ENCODE assay signal across 14 cellular contexts in the genomic region with DNA sequence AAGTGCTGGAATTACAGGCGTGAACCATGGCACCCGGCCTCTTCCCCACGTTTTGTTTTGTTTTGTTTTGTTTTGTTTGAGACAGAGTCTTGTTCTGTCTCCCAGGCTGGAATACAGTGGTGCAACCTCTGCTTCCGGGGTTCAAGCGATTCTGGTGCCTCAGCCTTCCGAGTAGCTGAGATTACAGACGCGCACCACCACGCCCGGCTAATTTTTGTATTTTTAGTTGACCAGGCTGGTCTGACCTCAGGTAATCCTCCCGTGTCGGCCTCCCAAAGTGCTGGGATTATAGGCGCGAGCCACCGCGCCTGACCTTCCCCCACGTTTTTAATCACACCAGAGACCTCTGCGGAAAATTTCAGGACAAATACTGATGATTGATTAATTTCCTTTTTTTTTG. TPM values are rescaled to one million over a fixed set of nuclear protein-coding genes. Genes with fewer than 3 reads are reported as not detected.
DNase-seq lines count a peak whose midpoint lies in the region; ATAC-seq, FAIRE-seq and TF ChIP-seq lines count a peak whose summit lies in the region.
"Had no signal": no experiment of that assay in that cellular context is flagged by ENCODE, and none has a peak within 500 bp of the region (broad histone marks: within the 10 kb centered on the region; RNA-seq: fewer than 3 reads in every experiment).

No MANE protein-coding gene starts in this region.

- FAIRE-seq in H1 (lab: Jason Lieb, UNC) = no peak
- FAIRE-seq: G401.6 had no signal

- H3K27me3 ChIP-seq in breast epithelium (no peaks in the 10 kb centered on the region), H1 (replicated peaks in 1 of 4; ENCODE audit: control insufficient read depth in 3 of 4, extremely low read depth in 1 of 4, insufficient read depth in 3 of 4, low read length in 3 of 4) (no peaks in the 10 kb centered on the region)
- H3K27me3 ChIP-seq: colonic mucosa, SJCRH30 had no signal

- no peak for TF ChIP-seq POLR2A in breast epithelium (IDR thresholded peaks at IDR 0.05)
- no peak for TF ChIP-seq POLR2A in H1 (IDR thresholded peaks at IDR 0.05; ENCODE audit: control extremely low read depth in 1 of 2, low read depth in 2 of 2, low read length in 2 of 2)

- POLR2A ChIA-PET in MCF 10A (lab: Yijun Ruan, JAX) = interaction anchor here (0.7 to 6.5 kb wide), 8 partner anchors 7 to 800 kb away, joined by 3 to 91 read pairs (median 18); a partner anchor contains a TSS
- POLR2A ChIA-PET in RWPE1 (lab: Yijun Ruan, JAX; ENCODE audit: low non-redundant PET) = no interaction called here
- POLR2A ChIA-PET in H1 (lab: Charles Lee; ENCODE audit: partially characterized antibody) = interaction anchor here (0.6 to 7.3 kb wide), 6 partner anchors 8 to 128 kb away, joined by 3 to 126 read pairs (median 14); no protein-coding TSS in a partner anchor

- intact Hi-C loops in MCF 10A (cut with micrococcal nuclease) = no loop called here
- intact Hi-C loops in breast epithelium (cut with DNase I; ENCODE audit: low total_unique reads) = no loop called here

- H3K56ac ChIP-seq in H1 (replicated peaks; ENCODE audit: insufficient read length, low read depth, low read length) = no peak overlapping the region

- H3K4me1 ChIP-seq in breast epithelium (peaks cover 0 to 3% of the 10 kb centered on the region in 2 donors), H1 (replicated peaks in 1 of 4; ENCODE audit: control insufficient read depth in 3 of 4, insufficient read depth in 4 of 4, low read length in 3 of 4) (peaks cover 0 to 5% (median under 1%) of the 10 kb centered on the region in 4 experiments; a peak in 2 of 7 replicates)
- H3K4me1 ChIP-seq: SJCRH30 had no signal

- H3K23me2 ChIP-seq in H1 (ENCODE audit: low read depth, low read length) = peaks cover 3% of the 10 kb centered on the region

- H3K14ac ChIP-seq in H1 (ENCODE audit: insufficient read length) = no peak overlapping the region

- no peak overlapping the region for H2AK5ac ChIP-seq in H1 (ENCODE audit: low read depth, low read length)

- CTCF ChIA-PET in MCF 10A (lab: Yijun Ruan, JAX) (interaction anchor here (0.7 to 1.4 kb wide), 3 partner anchors 9 to 52 kb away, joined by 4 read pairs; no protein-coding TSS in a partner anchor), RWPE1 (lab: Yijun Ruan, JAX) (no interaction called here), H1 (lab: Charles Lee; ENCODE audit: partially characterized antibody) (no interaction called here)

- no peak overlapping the region for H3K4ac ChIP-seq in H1 (replicated peaks; ENCODE audit: insufficient read length, low read depth, low read length)

- H3K9me3 Mint-ChIP-seq in MCF 10A (ENCODE audit: unreplicated experiment) = no peaks in the 10 kb centered on the region
- H3K9me3 Mint-ChIP-seq in stimulated activated naive CD8-positive, alpha-beta T cell treated with anti-CD3 and anti-CD28 coated beads, Interleukin-15, amount 100 ng/mL, for 72 hours = no peaks in the 10 kb centered on the region
- H3K9me3 Mint-ChIP-seq: activated B cell treated with CpG ODN at 0.5 μM for 24 hours had no signal

- H3K79me2 ChIP-seq in H1 (ENCODE audit: control insufficient read depth in 1 of 2, insufficient read depth in 2 of 2, low read length in 2 of 2) = peaks cover 84 to 93% of the 10 kb centered on the region in 2 experiments

- H3K27ac ChIP-seq in breast epithelium (no peak overlapping the region), RWPE1 (peak overlapping the region; percentile 37), H1 (ENCODE audit: low read depth, low read length) (no peak overlapping the region)
- H3K27ac ChIP-seq: colonic mucosa, SJCRH30 had no signal

- peak overlapping the region; percentile 98 for H3K4me3 Mint-ChIP-seq in MCF 10A (ENCODE audit: unreplicated experiment)
- H3K4me3 Mint-ChIP-seq in stimulated activated naive CD8-positive, alpha-beta T cell treated with anti-CD3 and anti-CD28 coated beads, Interleukin-15, amount 100 ng/mL, for 72 hours = peak overlapping the region; percentile 97 to 100
- H3K4me3 Mint-ChIP-seq: activated B cell treated with CpG ODN at 0.5 μM for 24 hours had no signal

- H2BK5ac ChIP-seq in H1 (ENCODE audit: low read depth, low read length) = no peak overlapping the region

- peaks cover 60% of the 10 kb centered on the region for H3K36me3 Mint-ChIP-seq in MCF 10A (ENCODE audit: insufficient read depth, unreplicated experiment)

- no peak overlapping the region for H2AFZ ChIP-seq in H1 (ENCODE audit: low read length)

- no peak for TF ChIP-seq EP300 in H1 (IDR thresholded peaks at IDR 0.05; ENCODE audit: borderline replicate concordance in 1 of 2, low read depth in 2 of 2, low read length in 2 of 2)

- no peak overlapping the region for H4K5ac ChIP-seq in H1 (ENCODE audit: insufficient read length, low read depth, low read length)

- no peak overlapping the region for H2BK15ac ChIP-seq in H1 (ENCODE audit: low read length)

- peaks cover 3% of the 10 kb centered on the region; the same call in 1 of the 2 replicates for H3K79me1 ChIP-seq in H1 (ENCODE audit: low read depth, low read length)

- H3K23ac ChIP-seq in H1 (ENCODE audit: insufficient read length) = no peak overlapping the region

- H4K91ac ChIP-seq in H1 (replicated peaks; ENCODE audit: insufficient read length, low read length) = no peak overlapping the region

- no peaks in the 10 kb centered on the region for H3K27me3 Mint-ChIP-seq in MCF 10A (ENCODE audit: insufficient read depth, unreplicated experiment)
- no peaks in the 10 kb centered on the region for H3K27me3 Mint-ChIP-seq in stimulated activated naive CD8-positive, alpha-beta T cell treated with anti-CD3 and anti-CD28 coated beads, Interleukin-15, amount 100 ng/mL, for 72 hours
- H3K27me3 Mint-ChIP-seq: activated B cell treated with CpG ODN at 0.5 μM for 24 hours had no signal

- H3K18ac ChIP-seq in H1 (ENCODE audit: extremely low read depth, low read length) = no peak overlapping the region

- H3K4me3 ChIP-seq in breast epithelium (no peak overlapping the region), H1 (ENCODE audit: extremely low read depth in 1 of 4, insufficient read depth in 2 of 4, low read depth in 3 of 4, low read length in 4 of 4) (peak overlapping the region in 1 of 4 experiments; percentile 35; a peak in 2 of 8 replicates)
- H3K4me3 ChIP-seq: colonic mucosa, SJCRH30 had no signal

- H3K9ac ChIP-seq in H1 (replicated peaks in 1 of 4; ENCODE audit: extremely low read depth in 1 of 4, low read depth in 3 of 4, low read length in 3 of 4) = no peak overlapping the region

- no peak for ATAC-seq in stimulated activated naive CD8-positive, alpha-beta T cell treated with anti-CD3 and anti-CD28 coated beads, Interleukin-15, amount 100 ng/mL, for 72 hours

- 85% methylated on average over 18 of the region's 18 CpGs; no CpG with 5 or more reads in 1 of the 2 experiments for WGBS in H1 (ENCODE audit: extremely low coverage in 1 of 2, insufficient coverage in 1 of 2, insufficient read length in 1 of 2, insufficient replicate concordance in 2 of 2, low coverage in 1 of 2, low lambda C conversion rate in 2 of 2, missing lambda C conversion rate in 1 of 2), 2 experiments

- DNase-seq in MCF 10A (ENCODE audit: unreplicated experiment) (no peak), breast epithelium (ENCODE audit: low spot score in 2 of 2) (no peak), RWPE1 (ENCODE audit: low spot score) (no peak), H1 (ENCODE audit: low read depth in 1 of 2, low spot score in 2 of 2) (no peak), NOMO-1 (lab: John Stamatoyannopoulos, UW; ENCODE audit: unreplicated experiment in 2 of 2) (no peak), OCI-M2 (lab: John Stamatoyannopoulos, UW; ENCODE audit: unreplicated experiment) (no peak), NCI-H1105 (lab: John Stamatoyannopoulos, UW) (no peak)
- no peak for DNase-seq in stimulated activated naive CD8-positive, alpha-beta T cell treated with anti-CD3 and anti-CD28 coated beads, Interleukin-15, amount 100 ng/mL, for 72 hours
- DNase-seq: activated B cell treated with CpG ODN at 0.5 μM for 24 hours, colonic mucosa, HCEC 1CT, NCI-H1694 treated with DMSO at 0.1 percent for 48 hours, SJCRH30 had no signal

- no peak overlapping the region for H2BK12ac ChIP-seq in H1 (ENCODE audit: low read depth, low read length)

- H3K9me3 ChIP-seq in breast epithelium (no peaks in the 10 kb centered on the region), H1 (ENCODE audit: insufficient read depth in 2 of 2, low read depth in 1 of 2, low read length in 1 of 2) (no peaks in the 10 kb centered on the region)
- H3K9me3 ChIP-seq: colonic mucosa, SJCRH30 had no signal

- no peaks in the 10 kb centered on the region for H3K36me3 ChIP-seq in breast epithelium
- peaks cover 6 to 21% (median 9%) of the 10 kb centered on the region in 4 experiments for H3K36me3 ChIP-seq in H1 (ENCODE audit: control insufficient read depth in 2 of 4, insufficient read depth in 4 of 4, low read length in 3 of 4)
- H3K36me3 ChIP-seq: colonic mucosa had no signal

- BruUV-seq in MCF 10A (replicated peaks; lab: Mats Ljungman, UMichigan) = no TSS peak

- H4K20me1 ChIP-seq in H1 (replicated peaks in 1 of 2; ENCODE audit: control insufficient read depth in 1 of 2, insufficient read depth in 2 of 2, low read length in 2 of 2) = peaks cover 28 to 38% of the 10 kb centered on the region in 2 experiments

- H3K4me1 Mint-ChIP-seq in MCF 10A (ENCODE audit: insufficient read depth, unreplicated experiment) = peaks cover 15% of the 10 kb centered on the region
- peaks cover 75% of the 10 kb centered on the region for H3K4me1 Mint-ChIP-seq in stimulated activated naive CD8-positive, alpha-beta T cell treated with anti-CD3 and anti-CD28 coated beads, Interleukin-15, amount 100 ng/mL, for 72 hours

- H4K8ac ChIP-seq in H1 (ENCODE audit: extremely low read depth, insufficient read depth, low read length) = no peak overlapping the region

- no peak for TF ChIP-seq RAD21 in H1 (IDR thresholded peaks at IDR 0.05 in 1 of 2, conservative IDR thresholded peaks at IDR 0.05 in 1 of 2; ENCODE audit: low read depth in 2 of 2, low read length in 2 of 2)

- TF ChIP-seq CTCF in MCF 10A (IDR thresholded peaks at IDR 0.05; ENCODE audit: unreplicated experiment) (no peak), breast epithelium (IDR thresholded peaks at IDR 0.05) (no peak), RWPE1 (conservative IDR thresholded peaks at IDR 0.05; ENCODE audit: low read depth) (no peak), H1 (IDR thresholded peaks at IDR 0.05; ENCODE audit: control extremely low read depth in 1 of 3, insufficient read depth in 1 of 3, low read depth in 1 of 3, low read length in 3 of 3) (no peak)

- H3K4me2 ChIP-seq in H1 (ENCODE audit: insufficient read depth in 1 of 2, low read depth in 2 of 2, low read length in 2 of 2) = peak overlapping the region; percentile 40 to 80

- H3K27ac Mint-ChIP-seq in MCF 10A (ENCODE audit: low read depth, unreplicated experiment) = peak overlapping the region; percentile 54
- H3K27ac Mint-ChIP-seq in stimulated activated naive CD8-positive, alpha-beta T cell treated with anti-CD3 and anti-CD28 coated beads, Interleukin-15, amount 100 ng/mL, for 72 hours = peak overlapping the region in 1 of 2 donors; percentile 74
- H3K27ac Mint-ChIP-seq: activated B cell treated with CpG ODN at 0.5 μM for 24 hours had no signal

- no peak overlapping the region for H2BK120ac ChIP-seq in H1 (replicated peaks; ENCODE audit: low read depth, low read length)

- H2BK20ac ChIP-seq in H1 (ENCODE audit: low read length) = no peak overlapping the region

RNA-seq across cellular contexts. Expression of a gene that starts 2.2 kb away (rescaled TPM):
- total RNA-seq in MCF 10A (2022) (23.9 and 36.0 TPM in 2 replicates), breast epithelium (10 to 100 TPM; 19.2 to 30.8 (median 29.7) TPM)
- total RNA-seq in H1 (2021; fragmentation: NEBNext Ultra II Directional; extraction: Animal tissue kit (Norgen Biotek cat#: 25700)) = 83.0 and 89.3 TPM in 2 replicates
- polyA plus RNA-seq in H1 (2011; rRNA removed) = 19.7 and 25.1 TPM in 2 replicates
- polyA plus RNA-seq in H1 (2011; cell fraction: cytosol; rRNA removed) = 34.9 TPM
- 22.6 TPM for polyA plus RNA-seq in H1 (2011; cell fraction: nucleus; rRNA removed)
- 61.7 to 75.0 TPM (median 64.4 TPM) in 4 replicates for polyA plus RNA-seq in H1 (2012, experiment 1 of 2)
- 15.3 TPM for polyA plus RNA-seq in H1 (2012, experiment 2 of 2)
- 49.3 TPM for polyA plus RNA-seq in H1 (2013, experiment 1 of 2)
- polyA plus RNA-seq in H1 (2013, experiment 2 of 2) = 49.9 TPM
- 19.9 and 22.3 TPM in 2 replicates for polyA minus RNA-seq in H1 (2011; rRNA and poly(A)+ RNA removed)
- polyA minus RNA-seq in H1 (2011; cell fraction: cytosol; rRNA and poly(A)+ RNA removed) = 19.0 TPM
- polyA minus RNA-seq in H1 (2011; cell fraction: nucleus; rRNA and poly(A)+ RNA removed) = 23.6 TPM

RNA-seq across cellular contexts. Expression of a gene that starts 2.3 kb away (rescaled TPM):
- total RNA-seq in MCF 10A (2022) (159 and 222 TPM in 2 replicates), breast epithelium (100 to 1,000 TPM; 116 to 253 (median 211) TPM)
- 408 and 411 TPM in 2 replicates for total RNA-seq in H1 (2021; fragmentation: NEBNext Ultra II Directional; extraction: Animal tissue kit (Norgen Biotek cat#: 25700))
- 133 and 197 TPM in 2 replicates for polyA plus RNA-seq in H1 (2011; rRNA removed)
- polyA plus RNA-seq in H1 (2011; cell fraction: cytosol; rRNA removed) = 371 TPM
- polyA plus RNA-seq in H1 (2011; cell fraction: nucleus; rRNA removed) = 158 TPM
- polyA plus RNA-seq in H1 (2012, experiment 1 of 2) = 321 to 400 TPM (median 352 TPM) in 4 replicates
- 68.1 TPM for polyA plus RNA-seq in H1 (2012, experiment 2 of 2)
- 392 TPM for polyA plus RNA-seq in H1 (2013, experiment 1 of 2)
- 386 TPM for polyA plus RNA-seq in H1 (2013, experiment 2 of 2)
- polyA minus RNA-seq in H1 (2011; rRNA and poly(A)+ RNA removed) = 31.2 and 33.1 TPM in 2 replicates
- 81.2 TPM for polyA minus RNA-seq in H1 (2011; cell fraction: cytosol; rRNA and poly(A)+ RNA removed)
- 136 TPM for polyA minus RNA-seq in H1 (2011; cell fraction: nucleus; rRNA and poly(A)+ RNA removed)

RNA-seq across cellular contexts. Expression of a gene that starts 58.8 kb away (rescaled TPM):
- 190 and 308 TPM in 2 replicates for total RNA-seq in MCF 10A (2022)
- total RNA-seq in breast epithelium = 100 to 1,000 TPM in 2 of 3 donors, 10 to 100 TPM in 1; 85.1 to 130 (median 122) TPM
- 642 and 646 TPM in 2 replicates for total RNA-seq in H1 (2021; fragmentation: NEBNext Ultra II Directional; extraction: Animal tissue kit (Norgen Biotek cat#: 25700))
- polyA plus RNA-seq in H1 (2011; rRNA removed) = 118 and 144 TPM in 2 replicates
- polyA plus RNA-seq in H1 (2011; cell fraction: cytosol; rRNA removed) = 153 TPM
- 156 TPM for polyA plus RNA-seq in H1 (2011; cell fraction: nucleus; rRNA removed)
- 510 to 581 TPM (median 530 TPM) in 4 replicates for polyA plus RNA-seq in H1 (2012, experiment 1 of 2)
- 265 TPM for polyA plus RNA-seq in H1 (2012, experiment 2 of 2)
- 610 TPM for polyA plus RNA-seq in H1 (2013, experiment 1 of 2)
- polyA plus RNA-seq in H1 (2013, experiment 2 of 2) = 607 TPM
- polyA minus RNA-seq in H1 (2011; rRNA and poly(A)+ RNA removed) = 33.5 and 37.3 TPM in 2 replicates
- 85.3 TPM for polyA minus RNA-seq in H1 (2011; cell fraction: cytosol; rRNA and poly(A)+ RNA removed)
- polyA minus RNA-seq in H1 (2011; cell fraction: nucleus; rRNA and poly(A)+ RNA removed) = 102 TPM
